Comparison of ENCODE assay signal across 9 cellular contexts in the genomic region with DNA sequence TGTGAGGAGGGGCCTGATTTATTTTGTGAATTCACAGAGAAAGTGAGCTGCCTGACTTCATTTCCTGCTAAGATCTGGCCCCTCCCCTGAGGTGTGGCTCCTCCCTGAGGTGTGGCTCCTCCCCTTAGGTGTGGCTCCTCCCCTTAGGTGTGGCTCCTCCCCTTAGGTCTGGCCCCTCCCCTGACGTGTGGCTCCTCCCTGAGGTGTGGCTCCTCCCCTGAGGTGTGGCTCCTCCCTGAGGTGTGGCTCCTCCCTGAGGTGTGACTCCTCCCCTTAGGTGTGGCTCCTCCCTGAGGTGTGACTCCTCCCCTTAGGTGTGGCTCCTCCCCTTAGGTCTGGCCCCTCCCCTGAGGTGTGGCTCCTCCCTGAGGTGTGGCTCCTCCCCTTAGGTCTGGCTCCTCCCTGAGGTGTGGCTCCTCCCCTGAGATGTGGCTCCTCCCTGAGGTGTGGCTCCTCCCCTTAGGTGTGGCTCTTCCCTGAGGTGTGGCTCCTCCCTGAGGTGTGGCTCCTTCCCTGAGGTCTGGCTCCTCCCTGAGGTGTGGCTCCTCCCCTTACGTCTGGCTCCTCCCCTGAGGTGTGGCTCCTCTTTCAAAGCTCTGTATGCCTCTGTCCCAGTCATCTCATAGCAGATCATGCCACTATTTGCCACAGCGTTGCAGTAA. TPM values are rescaled to one million over a fixed set of nuclear protein-coding genes. Genes with fewer than 3 reads are reported as not detected.
DNase-seq lines count a peak whose midpoint lies in the region; ATAC-seq lines count a peak whose summit lies in the region.
"Had no signal": no experiment of that assay in that cellular context is flagged by ENCODE, and none has a peak within 500 bp of the region (broad histone marks: within the 10 kb centered on the region; RNA-seq: fewer than 3 reads in every experiment).

No MANE protein-coding gene starts in this region.

- H2AK5ac ChIP-seq in mesendoderm (ENCODE audit: low read length): no peak overlapping the region

- H3K27ac Mint-ChIP-seq in activated T-helper 2 cell treated with anti-CD3 and anti-CD28 coated beads, Interferon-gamma antibody, Interleukin-2, Interleukin-4, amounts not matched to agents 10 μg/mL and 5 μg/mL and 100 μg/mL, durations not matched to agents 14 hours and 24 hours and 36 hours: no peak overlapping the region

- H3K4me1 Mint-ChIP-seq in activated T-helper 2 cell treated with anti-CD3 and anti-CD28 coated beads, Interferon-gamma antibody, Interleukin-2, Interleukin-4, amounts not matched to agents 10 μg/mL and 5 μg/mL and 100 μg/mL, durations not matched to agents 14 hours and 24 hours and 36 hours (ENCODE audit: low read depth): no peaks in the 10 kb centered on the region

- no peak overlapping the region for H4K5ac ChIP-seq in mesendoderm (ENCODE audit: low read length)

- intact Hi-C loops in activated T-helper 2 cell treated with anti-CD3 and anti-CD28 coated beads, Interferon-gamma antibody, Interleukin-2, Interleukin-4, amounts not matched to agents 10 μg/mL and 5 μg/mL and 100 μg/mL, durations not matched to agents 14 hours and 24 hours and 36 hours (cut with micrococcal nuclease): loop anchor here (1.0 kb wide), 1 partner anchor 27 kb away; a partner anchor contains a TSS

- peaks cover 19% of the 10 kb centered on the region for H3K9me3 Mint-ChIP-seq in activated T-helper 2 cell treated with anti-CD3 and anti-CD28 coated beads, Interferon-gamma antibody, Interleukin-2, Interleukin-4, amounts not matched to agents 10 μg/mL and 5 μg/mL and 100 μg/mL, durations not matched to agents 14 hours and 24 hours and 36 hours

- H3K4me3 ChIP-seq in mesendoderm (ENCODE audit: low read length): no peak overlapping the region
- H3K4me3 ChIP-seq: gastrocnemius medialis had no signal

- H3K27me3 Mint-ChIP-seq in activated T-helper 2 cell treated with anti-CD3 and anti-CD28 coated beads, Interferon-gamma antibody, Interleukin-2, Interleukin-4, amounts not matched to agents 10 μg/mL and 5 μg/mL and 100 μg/mL, durations not matched to agents 14 hours and 24 hours and 36 hours (ENCODE audit: low read depth): no peaks in the 10 kb centered on the region

- H3K4me3 Mint-ChIP-seq in activated T-helper 2 cell treated with anti-CD3 and anti-CD28 coated beads, Interferon-gamma antibody, Interleukin-2, Interleukin-4, amounts not matched to agents 10 μg/mL and 5 μg/mL and 100 μg/mL, durations not matched to agents 14 hours and 24 hours and 36 hours (ENCODE audit: low read depth): no peak overlapping the region

- H3K4ac ChIP-seq in mesendoderm (ENCODE audit: low read depth, low read length): no peak overlapping the region

- no peak overlapping the region for H2BK15ac ChIP-seq in mesendoderm (replicated peaks; ENCODE audit: low read depth)

- H3K18ac ChIP-seq in mesendoderm (ENCODE audit: low read length): no peak overlapping the region

- DNase-seq in NCI-H1105 treated with DMSO at 0.1 percent for 48 hours (lab: John Stamatoyannopoulos, UW) (peak; percentile 34), NCI-H1105 (lab: John Stamatoyannopoulos, UW) (no peak), RKO (ENCODE audit: low spot score) (peak; percentile 14), mesendoderm (peak; percentile 83), NCI-H1930 (lab: John Stamatoyannopoulos, UW) (no peak)
- DNase-seq in activated T-helper 2 cell treated with anti-CD3 and anti-CD28 coated beads, Interferon-gamma antibody, Interleukin-2, Interleukin-4, amounts not matched to agents 10 μg/mL and 5 μg/mL and 100 μg/mL, durations not matched to agents 14 hours and 24 hours and 36 hours (ENCODE audit: low spot score): peak; percentile 50

- no peaks in the 10 kb centered on the region for H3K27me3 ChIP-seq in mesendoderm (ENCODE audit: insufficient read depth, low read length, poor library complexity)

- H3K36me3 ChIP-seq in mesendoderm (ENCODE audit: control insufficient read depth, insufficient read depth, low read length): no peaks in the 10 kb centered on the region
- H3K36me3 ChIP-seq: gastrocnemius medialis had no signal

- no CpG with 5 or more reads among the region's 3 CpGs for WGBS in mesendoderm (ENCODE audit: extremely low coverage, insufficient coverage, low lambda C conversion rate)

- H3K36me3 Mint-ChIP-seq in activated T-helper 2 cell treated with anti-CD3 and anti-CD28 coated beads, Interferon-gamma antibody, Interleukin-2, Interleukin-4, amounts not matched to agents 10 μg/mL and 5 μg/mL and 100 μg/mL, durations not matched to agents 14 hours and 24 hours and 36 hours (ENCODE audit: low read depth): peaks cover 6% of the 10 kb centered on the region

- no peaks in the 10 kb centered on the region for H3K79me1 ChIP-seq in mesendoderm (ENCODE audit: low read length)

- H3K56ac ChIP-seq in mesendoderm (ENCODE audit: low read length): no peak overlapping the region

- no peaks in the 10 kb centered on the region for H3K79me2 ChIP-seq in mesendoderm (ENCODE audit: control insufficient read depth, insufficient read depth, low read length)

- no peaks in the 10 kb centered on the region for H3K4me1 ChIP-seq in mesendoderm (ENCODE audit: control insufficient read depth, low read depth, low read length)
- H3K4me1 ChIP-seq: gastrocnemius medialis had no signal

- H3K23ac ChIP-seq in mesendoderm (ENCODE audit: low read length): no peak overlapping the region

- no peak overlapping the region for H2BK120ac ChIP-seq in mesendoderm (ENCODE audit: low read depth, low read length)

- ATAC-seq in GM18858 (IDR thresholded peaks at IDR 0.05; ENCODE audit: unreplicated experiment) (no peak), HG03139 (IDR thresholded peaks at IDR 0.05; ENCODE audit: unreplicated experiment) (no peak)
- ATAC-seq: gastrocnemius medialis had no signal

- H3K9ac ChIP-seq in mesendoderm (ENCODE audit: low read length): no peak overlapping the region

- H4K8ac ChIP-seq in mesendoderm (ENCODE audit: low read depth, low read length): no peak overlapping the region

- no peak overlapping the region for H3K27ac ChIP-seq in mesendoderm (ENCODE audit: low read depth, low read length)
- H3K27ac ChIP-seq: gastrocnemius medialis had no signal

- H2BK5ac ChIP-seq in mesendoderm (ENCODE audit: low read length): no peak overlapping the region

- H3K4me2 ChIP-seq in mesendoderm (ENCODE audit: low read length): no peak overlapping the region

RNA-seq across cellular contexts. Expression of a gene that starts 26.9 kb away (rescaled TPM):
- total RNA-seq in activated T-helper 2 cell treated with anti-CD3 and anti-CD28 coated beads, Interferon-gamma antibody, Interleukin-2, Interleukin-4, amounts not matched to agents 10 μg/mL and 5 μg/mL and 100 μg/mL, durations not matched to agents 14 hours and 24 hours and 36 hours: 2.2 and 2.3 TPM in 2 replicates
- 6.9 TPM for polyA plus RNA-seq in mesendoderm (2013, experiment 1 of 2)
- 7.0 TPM for polyA plus RNA-seq in mesendoderm (2013, experiment 2 of 2)

Comparison
In these comparisons a context has a peak if more than half of its experiments do, and no peak if none do; other contexts are left out.
1. DNase-seq: peak in NCI-H1105 treated with DMSO at 0.1 percent for 48 hours (single experiment), RKO (single experiment), activated T-helper 2 cell treated with anti-CD3 and anti-CD28 coated beads, Interferon-gamma antibody, Interleukin-2, Interleukin-4, amounts not matched to agents 10 μg/mL and 5 μg/mL and 100 μg/mL, durations not matched to agents 14 hours and 24 hours and 36 hours (single experiment) and mesendoderm (single experiment); none in NCI-H1105 (single experiment) and NCI-H1930 (0 of 2).